Comparison of ENCODE assay signal across 1 cellular context in the genomic region with DNA sequence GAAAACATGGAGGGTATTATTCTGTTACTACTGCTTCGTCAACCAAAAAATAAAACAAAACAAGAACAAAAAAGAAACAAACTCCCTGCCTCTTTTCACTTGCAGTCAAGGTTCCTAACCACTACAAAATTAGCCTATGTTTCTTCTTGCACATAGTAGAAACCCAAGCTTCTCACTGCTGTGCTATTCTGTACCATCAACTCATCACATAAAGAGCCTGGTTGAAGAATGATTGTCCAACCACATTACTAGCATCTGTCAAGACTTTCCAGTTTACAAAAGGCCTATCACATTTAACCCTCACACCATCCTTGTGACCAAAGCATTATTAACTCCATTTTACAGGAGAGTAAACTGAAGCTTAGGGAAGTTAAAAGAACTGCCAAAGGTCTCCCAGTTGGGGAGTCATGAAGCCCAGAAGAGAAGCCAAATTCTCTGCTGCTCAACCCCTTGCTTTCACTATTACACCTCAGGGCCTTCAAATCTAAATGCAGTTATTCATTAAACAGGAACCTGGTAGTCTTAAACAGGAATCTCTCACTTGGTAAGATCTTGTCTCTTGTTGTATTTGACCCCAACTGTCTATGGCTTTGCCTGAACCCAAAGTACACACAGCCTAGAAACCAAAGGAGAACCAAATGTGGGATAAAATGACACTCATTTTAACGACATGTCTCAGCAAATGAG.
TF ChIP-seq lines count a peak whose summit lies in the region.

No MANE protein-coding gene starts in this region.

TF ChIP-seq in HepG2, 621 proteins besides CTCF, POLR2A, EP300 and RAD21:
- no peak for TF ChIP-seq BRF2 (CRISPR knock-in tag; IDR thresholded peaks at IDR 0.05)
- TF ChIP-seq, protein P1, sequence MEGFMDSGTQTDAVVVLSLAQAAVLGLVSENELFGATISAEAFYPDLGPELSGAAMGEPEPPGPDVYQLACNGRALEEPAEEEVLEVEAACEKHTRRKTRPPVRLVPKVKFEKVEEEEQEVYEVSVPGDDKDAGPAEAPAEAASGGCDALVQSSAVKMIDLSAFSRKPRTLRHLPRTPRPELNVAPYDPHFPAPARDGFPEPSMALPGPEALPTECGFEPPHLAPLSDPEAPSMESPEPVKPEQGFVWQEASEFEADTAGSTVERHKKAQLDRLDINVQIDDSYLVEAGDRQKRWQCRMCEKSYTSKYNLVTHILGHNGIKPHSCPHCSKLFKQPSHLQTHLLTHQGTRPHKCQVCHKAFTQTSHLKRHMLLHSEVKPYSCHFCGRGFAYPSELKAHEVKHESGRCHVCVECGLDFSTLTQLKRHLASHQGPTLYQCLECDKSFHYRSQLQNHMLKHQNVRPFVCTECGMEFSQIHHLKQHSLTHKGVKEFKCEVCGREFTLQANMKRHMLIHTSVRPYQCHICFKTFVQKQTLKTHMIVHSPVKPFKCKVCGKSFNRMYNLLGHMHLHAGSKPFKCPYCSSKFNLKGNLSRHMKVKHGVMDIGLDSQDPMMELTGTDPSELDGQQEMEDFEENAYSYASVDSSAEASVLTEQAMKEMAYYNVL (CRISPR knock-in tag; IDR thresholded peaks at IDR 0.05; ENCODE audit: borderline replicate concordance) = no peak
- TF ChIP-seq HCFC1 (IDR thresholded peaks at IDR 0.05; ENCODE audit: low read depth, low read length) = no peak
- TF ChIP-seq SMARCC2 (IDR thresholded peaks at IDR 0.05) = no peak
- TF ChIP-seq ZNF607 (CRISPR knock-in tag; IDR thresholded peaks at IDR 0.05; ENCODE audit: borderline replicate concordance) = no peak
- no peak for TF ChIP-seq ZBTB20 (CRISPR knock-in tag; IDR thresholded peaks at IDR 0.05; ENCODE audit: borderline replicate concordance, low read depth)
- TF ChIP-seq CHD2 (IDR thresholded peaks at IDR 0.05; ENCODE audit: low read depth, low read length) = no peak
- no peak for TF ChIP-seq HNRNPH1 (optimal IDR thresholded peaks at IDR 0.05; ENCODE audit: low read depth, low read length)
- TF ChIP-seq, protein P2, sequence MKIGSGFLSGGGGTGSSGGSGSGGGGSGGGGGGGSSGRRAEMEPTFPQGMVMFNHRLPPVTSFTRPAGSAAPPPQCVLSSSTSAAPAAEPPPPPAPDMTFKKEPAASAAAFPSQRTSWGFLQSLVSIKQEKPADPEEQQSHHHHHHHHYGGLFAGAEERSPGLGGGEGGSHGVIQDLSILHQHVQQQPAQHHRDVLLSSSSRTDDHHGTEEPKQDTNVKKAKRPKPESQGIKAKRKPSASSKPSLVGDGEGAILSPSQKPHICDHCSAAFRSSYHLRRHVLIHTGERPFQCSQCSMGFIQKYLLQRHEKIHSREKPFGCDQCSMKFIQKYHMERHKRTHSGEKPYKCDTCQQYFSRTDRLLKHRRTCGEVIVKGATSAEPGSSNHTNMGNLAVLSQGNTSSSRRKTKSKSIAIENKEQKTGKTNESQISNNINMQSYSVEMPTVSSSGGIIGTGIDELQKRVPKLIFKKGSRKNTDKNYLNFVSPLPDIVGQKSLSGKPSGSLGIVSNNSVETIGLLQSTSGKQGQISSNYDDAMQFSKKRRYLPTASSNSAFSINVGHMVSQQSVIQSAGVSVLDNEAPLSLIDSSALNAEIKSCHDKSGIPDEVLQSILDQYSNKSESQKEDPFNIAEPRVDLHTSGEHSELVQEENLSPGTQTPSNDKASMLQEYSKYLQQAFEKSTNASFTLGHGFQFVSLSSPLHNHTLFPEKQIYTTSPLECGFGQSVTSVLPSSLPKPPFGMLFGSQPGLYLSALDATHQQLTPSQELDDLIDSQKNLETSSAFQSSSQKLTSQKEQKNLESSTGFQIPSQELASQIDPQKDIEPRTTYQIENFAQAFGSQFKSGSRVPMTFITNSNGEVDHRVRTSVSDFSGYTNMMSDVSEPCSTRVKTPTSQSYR (CRISPR knock-in tag; IDR thresholded peaks at IDR 0.05; ENCODE audit: borderline replicate concordance) = no peak
- TF ChIP-seq TMF1 (CRISPR knock-in tag; IDR thresholded peaks at IDR 0.05; ENCODE audit: low read depth) = no peak
- TF ChIP-seq, protein P3, sequence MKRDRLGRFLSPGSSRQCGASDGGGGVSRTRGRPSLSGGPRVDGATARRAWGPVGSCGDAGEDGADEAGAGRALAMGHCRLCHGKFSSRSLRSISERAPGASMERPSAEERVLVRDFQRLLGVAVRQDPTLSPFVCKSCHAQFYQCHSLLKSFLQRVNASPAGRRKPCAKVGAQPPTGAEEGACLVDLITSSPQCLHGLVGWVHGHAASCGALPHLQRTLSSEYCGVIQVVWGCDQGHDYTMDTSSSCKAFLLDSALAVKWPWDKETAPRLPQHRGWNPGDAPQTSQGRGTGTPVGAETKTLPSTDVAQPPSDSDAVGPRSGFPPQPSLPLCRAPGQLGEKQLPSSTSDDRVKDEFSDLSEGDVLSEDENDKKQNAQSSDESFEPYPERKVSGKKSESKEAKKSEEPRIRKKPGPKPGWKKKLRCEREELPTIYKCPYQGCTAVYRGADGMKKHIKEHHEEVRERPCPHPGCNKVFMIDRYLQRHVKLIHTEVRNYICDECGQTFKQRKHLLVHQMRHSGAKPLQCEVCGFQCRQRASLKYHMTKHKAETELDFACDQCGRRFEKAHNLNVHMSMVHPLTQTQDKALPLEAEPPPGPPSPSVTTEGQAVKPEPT (CRISPR knock-in tag; IDR thresholded peaks at IDR 0.05; ENCODE audit: low read depth) = no peak
- no peak for TF ChIP-seq ZNF776 (CRISPR knock-in tag; IDR thresholded peaks at IDR 0.05)
- TF ChIP-seq FOXK2 (IDR thresholded peaks at IDR 0.05) = no peak
